8 cellular contexts compared by ENCODE assay signal in genomic region chr22:41833369-41834004, GRCh38. TPM values are rescaled to one million over a fixed set of nuclear protein-coding genes. Genes with fewer than 3 reads are reported as not detected.
DNase-seq lines count a peak whose midpoint lies in the region; ATAC-seq and TF ChIP-seq lines count a peak whose summit lies in the region.

No MANE protein-coding gene starts in this region.

- H3K4me2 ChIP-seq in HCT116 (ENCODE audit: low read length), result peak overlapping the region; percentile 95
- H3K4me2 ChIP-seq in OCI-LY3 (ENCODE audit: low read length), result peak overlapping the region; percentile 80
- H3K4me2 ChIP-seq in osteoblast (ENCODE audit: insufficient read depth, low read length), result peak overlapping the region; percentile 87

- intact Hi-C loops in HCT116 (cut with micrococcal nuclease) (no loop called here), aorta (cut with DNase I) (loop anchor here in 1 of 2 donors (2.0 kb wide), 1 partner anchor 33 kb away; the partner anchor contains the start of gene CCDC134)
- intact Hi-C loops in activated naive CD4-positive, alpha-beta T cell treated with anti-CD3 and anti-CD28 coated beads for 36 hours (cut with micrococcal nuclease), result loop anchor here (1.0 to 2.0 kb wide), 3 partner anchors 10 to 257 kb away; partner anchors contain the start of gene NDUFA6

- DNase-seq in HCT116 (ENCODE audit: low read depth, low spot score) (no peak), glutamatergic neuron (peak; percentile 60), osteoblast (ENCODE audit: insufficient read length, low spot score, missing footprints) (peak; percentile 82), aorta (peak; percentile 63 to 84), HPDE6-E6E7 (ENCODE audit: extremely low spot score) (no peak)
- DNase-seq in activated naive CD4-positive, alpha-beta T cell treated with anti-CD3 and anti-CD28 coated beads for 36 hours, result peak; percentile 40

- peaks cover 18 to 30% of the 10 kb centered on the region in 2 experiments for H3K4me1 ChIP-seq in HCT116 (ENCODE audit: control insufficient read depth in 1 of 2, insufficient read depth in 2 of 2, low read length in 2 of 2)
- peaks cover 25% of the 10 kb centered on the region for H3K4me1 ChIP-seq in OCI-LY3 (ENCODE audit: low read length)
- peaks cover 14% of the 10 kb centered on the region for H3K4me1 ChIP-seq in osteoblast (ENCODE audit: insufficient read depth, low read length)
- no peaks in the 10 kb centered on the region for H3K4me1 ChIP-seq in aorta (ENCODE audit: control insufficient read depth in 1 of 2, insufficient read depth in 2 of 2, low read length in 2 of 2)

- POLR2A ChIA-PET in HCT116 (lab: Charles Lee), result interaction anchor here (0.6 to 1.4 kb wide), 4 partner anchors 8 to 183 kb away, joined by 3 to 8 read pairs (median 4); partner anchors contain the start of gene CCDC134

- peak overlapping the region; percentile 80 for H3K4me3 ChIP-seq in GM08714 (ENCODE audit: low read length)
- peak overlapping the region; percentile 78 to 85 for H3K4me3 ChIP-seq in HCT116 (replicated peaks in 1 of 2; ENCODE audit: low read depth in 1 of 2, low read length in 2 of 2)
- H3K4me3 ChIP-seq in OCI-LY3 (ENCODE audit: low read length), result peak overlapping the region; percentile 89
- peak overlapping the region; percentile 88 for H3K4me3 ChIP-seq in osteoblast (ENCODE audit: insufficient read depth, low read length)
- H3K4me3 ChIP-seq in aorta (ENCODE audit: low read length in 2 of 2), result peak overlapping the region; percentile 80 to 92

- no peaks in the 10 kb centered on the region for H3K9me3 ChIP-seq in HCT116 (ENCODE audit: control insufficient read depth in 1 of 2, insufficient read depth in 1 of 2, low read depth in 1 of 2, low read length in 2 of 2)
- H3K9me3 ChIP-seq in OCI-LY3 (ENCODE audit: insufficient read depth, low read length), result peaks cover 9% of the 10 kb centered on the region
- no peaks in the 10 kb centered on the region for H3K9me3 ChIP-seq in osteoblast (ENCODE audit: low read depth, low read length)
- H3K9me3 ChIP-seq in aorta (ENCODE audit: control insufficient read depth, low read length), result no peaks in the 10 kb centered on the region

- H3K4me1 Mint-ChIP-seq in activated naive CD4-positive, alpha-beta T cell treated with anti-CD3 and anti-CD28 coated beads for 36 hours (ENCODE audit: low read depth), result peaks cover 49% of the 10 kb centered on the region
- peaks cover 21% of the 10 kb centered on the region for H3K4me1 Mint-ChIP-seq in glutamatergic neuron (ENCODE audit: low read depth, unreplicated experiment)

- H2AFZ ChIP-seq in HCT116 (ENCODE audit: low read depth, low read length, poor library complexity, severe bottlenecking) (no peak overlapping the region), OCI-LY3 (ENCODE audit: low read depth, low read length) (no peak overlapping the region), osteoblast (ENCODE audit: low read length) (peak overlapping the region; percentile 76)

- H3K9ac ChIP-seq in HCT116 (ENCODE audit: low read length) (peak overlapping the region; percentile 87), OCI-LY3 (ENCODE audit: low read length) (peak overlapping the region; percentile 87)

- peak overlapping the region; percentile 89 for H3K27ac ChIP-seq in HCT116 (ENCODE audit: low read depth, low read length)
- H3K27ac ChIP-seq in OCI-LY3 (ENCODE audit: low read length), result peak overlapping the region; percentile 89
- peak overlapping the region; percentile 90 for H3K27ac ChIP-seq in osteoblast (ENCODE audit: low read depth, low read length)
- peak overlapping the region in 1 of 2 donors; percentile 29 for H3K27ac ChIP-seq in aorta (ENCODE audit: low read depth in 1 of 2, low read length in 2 of 2)

- peaks cover 8% of the 10 kb centered on the region for H3K9me3 Mint-ChIP-seq in activated naive CD4-positive, alpha-beta T cell treated with anti-CD3 and anti-CD28 coated beads for 36 hours
- peaks cover 19% of the 10 kb centered on the region for H3K9me3 Mint-ChIP-seq in glutamatergic neuron (ENCODE audit: unreplicated experiment)

- TF ChIP-seq POLR2A in HCT116 (IDR thresholded peaks at IDR 0.05; ENCODE audit: borderline replicate concordance, extremely low read depth, insufficient read depth, insufficient read length), result no peak

- RAD21 ChIA-PET in HCT116 (lab: Charles Lee; ENCODE audit: low non-redundant PET in 1 of 2, low total read pairs in 2 of 2, uncharacterized antibody in 2 of 2, unreplicated experiment in 2 of 2), result interaction anchor here in 1 of 2 experiments (1.0 kb wide), 1 partner anchor 113 kb away, joined by 3 read pairs; the partner anchor contains the start of gene CENPM

- H3K9me2 ChIP-seq in HCT116 (ENCODE audit: insufficient read depth), result no peaks in the 10 kb centered on the region

- H3K36me3 ChIP-seq in HCT116 (ENCODE audit: control insufficient read depth in 1 of 2, insufficient read depth in 2 of 2, low read length in 2 of 2) (peaks cover 3 to 10% of the 10 kb centered on the region in 2 experiments; a peak in 2 of 4 replicates), OCI-LY3 (replicated peaks; ENCODE audit: low read depth, low read length) (peaks cover 44% of the 10 kb centered on the region), osteoblast (ENCODE audit: insufficient read depth, low read length) (peaks cover 17% of the 10 kb centered on the region), aorta (ENCODE audit: control insufficient read depth in 1 of 2, insufficient read depth in 2 of 2, low read length in 1 of 2) (no peaks in the 10 kb centered on the region)

- peak overlapping the region; percentile 98 for H3K4me3 Mint-ChIP-seq in activated naive CD4-positive, alpha-beta T cell treated with anti-CD3 and anti-CD28 coated beads for 36 hours
- peak overlapping the region; percentile 98 for H3K4me3 Mint-ChIP-seq in glutamatergic neuron (ENCODE audit: unreplicated experiment)

- peak; percentile 14 for ATAC-seq in HCT116
- ATAC-seq in aorta (ENCODE audit: low FRiP score), result peak; percentile 30

- H4K20me1 ChIP-seq in HCT116 (ENCODE audit: insufficient read depth), result no peaks in the 10 kb centered on the region
- H4K20me1 ChIP-seq in OCI-LY3 (ENCODE audit: insufficient read depth, low read length), result peaks cover 34% of the 10 kb centered on the region
- H4K20me1 ChIP-seq in osteoblast (ENCODE audit: insufficient read depth, low read length), result peaks cover 22% of the 10 kb centered on the region

- H3K36me3 Mint-ChIP-seq in activated naive CD4-positive, alpha-beta T cell treated with anti-CD3 and anti-CD28 coated beads for 36 hours (ENCODE audit: low read depth), result peaks cover 59% of the 10 kb centered on the region
- H3K36me3 Mint-ChIP-seq in glutamatergic neuron (ENCODE audit: unreplicated experiment), result peaks cover 12% of the 10 kb centered on the region

- CTCF ChIA-PET in HCT116 (lab: Charles Lee), result interaction anchor here (0.8 to 1.4 kb wide), 8 partner anchors 11 to 167 kb away, joined by 3 to 11 read pairs (median 4); partner anchors contain the start of gene CENPM
- CTCF ChIA-PET in activated naive CD4-positive, alpha-beta T cell treated with anti-CD3 and anti-CD28 coated beads for 36 hours (lab: Charles Lee), result interaction anchor here (0.9 to 1.9 kb wide), 5 partner anchors 10 to 110 kb away, joined by 3 to 7 read pairs (median 5); no protein-coding TSS in a partner anchor

- H3K27me3 Mint-ChIP-seq in activated naive CD4-positive, alpha-beta T cell treated with anti-CD3 and anti-CD28 coated beads for 36 hours (ENCODE audit: low read depth), result no peaks in the 10 kb centered on the region
- peaks cover 12% of the 10 kb centered on the region for H3K27me3 Mint-ChIP-seq in glutamatergic neuron (ENCODE audit: unreplicated experiment)

- no peak for TF ChIP-seq RAD21 in HCT116 (IDR thresholded peaks at IDR 0.05; ENCODE audit: low read depth)

- H3K79me2 ChIP-seq in HCT116 (ENCODE audit: insufficient read depth, low read length), result peaks cover 43% of the 10 kb centered on the region
- peaks cover 68% of the 10 kb centered on the region for H3K79me2 ChIP-seq in OCI-LY3 (ENCODE audit: low read length)
- H3K79me2 ChIP-seq in osteoblast (ENCODE audit: insufficient read depth, low read length), result peaks cover 44% of the 10 kb centered on the region

- H3K27ac Mint-ChIP-seq in activated naive CD4-positive, alpha-beta T cell treated with anti-CD3 and anti-CD28 coated beads for 36 hours, result peak overlapping the region; percentile 95
- peak overlapping the region; percentile 96 for H3K27ac Mint-ChIP-seq in glutamatergic neuron (ENCODE audit: unreplicated experiment)

- no TSS peak for BruUV-seq in HCT116 (replicated peaks; lab: Mats Ljungman, UMichigan)

- 0% methylated on average over 57 to 86 of the region's 86 CpGs for WGBS in aorta, 2 donors

- no peaks in the 10 kb centered on the region for H3K27me3 ChIP-seq in HCT116 (ENCODE audit: insufficient read depth, low read length)
- H3K27me3 ChIP-seq in OCI-LY3 (ENCODE audit: low read depth, low read length), result no peaks in the 10 kb centered on the region
- H3K27me3 ChIP-seq in osteoblast (ENCODE audit: insufficient read depth, low read length), result no peaks in the 10 kb centered on the region
- no peaks in the 10 kb centered on the region for H3K27me3 ChIP-seq in aorta (ENCODE audit: control insufficient read depth in 1 of 2, insufficient read depth in 2 of 2, low read length in 1 of 2)

- no peak for TF ChIP-seq CTCF in HCT116 (IDR thresholded peaks at IDR 0.05 in 2 of 3, conservative IDR thresholded peaks at IDR 0.05 in 1 of 3; ENCODE audit: borderline replicate concordance in 1 of 3, insufficient read depth in 1 of 3, low read depth in 2 of 3, low read length in 2 of 3)
- no peak for TF ChIP-seq CTCF in OCI-LY3 (IDR thresholded peaks at IDR 0.05; ENCODE audit: low read depth, low read length)
- TF ChIP-seq CTCF in glutamatergic neuron (IDR thresholded peaks at IDR 0.05; ENCODE audit: partially characterized antibody, unreplicated experiment), result no peak
- no peak for TF ChIP-seq CTCF in osteoblast (IDR thresholded peaks at IDR 0.05; ENCODE audit: extremely low read depth, low read depth, low read length)

TF ChIP-seq in HCT116, 20 proteins besides CTCF, POLR2A, EP300 and RAD21 (continues in another document):
- TF ChIP-seq POLR2AphosphoS5 (IDR thresholded peaks at IDR 0.05; ENCODE audit: low read depth, low read length), result no peak
- peak; percentile 70; the same call in 1 of the 2 replicates for TF ChIP-seq MAX (IDR thresholded peaks at IDR 0.05)

RNA-seq across cellular contexts. Expression of gene SREBF2, which starts 0.6 kb away (rescaled TPM):
- total RNA-seq in HCT116 (2021; ENCODE audit: unreplicated experiment) (129 TPM), glutamatergic neuron (ENCODE audit: unreplicated experiment) (291 TPM), osteoblast (71.6 and 80.3 TPM in 2 replicates), aorta (10 to 100 TPM; 68.2 to 86.3 TPM)
- 127 and 133 TPM in 2 replicates for polyA plus RNA-seq in HCT116 (2012)
- total RNA-seq in activated naive CD4-positive, alpha-beta T cell treated with anti-CD3 and anti-CD28 coated beads for 36 hours, result 100 to 1,000 TPM; 143 to 147 TPM
- 10 to 100 TPM; 11.0 to 19.2 TPM for polyA plus RNA-seq in aorta

RNA-seq across cellular contexts. Expression of gene CCDC134, which starts 33.0 kb away (rescaled TPM):
- 15.8 TPM for total RNA-seq in HCT116 (2021; ENCODE audit: unreplicated experiment)
- polyA plus RNA-seq in HCT116 (2012), result 5.0 and 5.7 TPM in 2 replicates
- total RNA-seq in activated naive CD4-positive, alpha-beta T cell treated with anti-CD3 and anti-CD28 coated beads for 36 hours, result 10 to 100 TPM; 17.0 to 19.3 TPM
- total RNA-seq in glutamatergic neuron (ENCODE audit: unreplicated experiment), result 9.4 TPM
- 8.3 and 11.8 TPM in 2 replicates for total RNA-seq in osteoblast
- 1 to 10 TPM; 4.1 to 7.3 TPM for total RNA-seq in aorta
- 1 to 10 TPM in 1 of 2 donors, not detected in 1; 1.0 TPM for polyA plus RNA-seq in aorta

Comparison
In these comparisons a context has a peak if more than half of its experiments do, and no peak if none do; other contexts are left out.
1. DNase-seq: peak in activated naive CD4-positive, alpha-beta T cell treated with anti-CD3 and anti-CD28 coated beads for 36 hours (single experiment), glutamatergic neuron (single experiment), osteoblast (single experiment) and aorta (2 of 2); none in HCT116 (single experiment) and HPDE6-E6E7 (single experiment).
2. Peak in every context shown above with its lines, with median percentiles within 50 percentile points of each other: H3K4me3 ChIP-seq and H3K4me2 ChIP-seq.